26 cellular contexts compared by ENCODE assay signal in the genomic region with DNA sequence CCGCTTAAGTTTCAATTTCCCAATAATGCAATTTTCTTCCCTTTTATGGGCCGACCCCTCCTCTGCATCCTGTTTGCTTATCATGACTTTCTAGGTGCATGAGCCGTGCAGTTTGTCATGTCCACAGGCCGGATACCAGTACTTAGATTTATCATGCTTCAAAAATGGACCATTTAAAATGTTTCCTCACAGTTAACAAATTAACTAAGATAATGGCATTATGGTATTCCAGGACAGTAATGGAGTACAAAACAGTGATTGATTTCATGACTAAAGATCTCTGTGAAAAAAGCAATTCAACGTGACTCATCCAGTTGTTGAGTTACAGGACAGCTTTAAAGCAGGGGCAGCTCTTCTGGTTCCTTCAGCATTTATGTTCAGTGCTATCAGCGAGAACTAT. TPM values are rescaled to one million over a fixed set of nuclear protein-coding genes. Genes with fewer than 3 reads are reported as not detected.
A peak's percentile ranks its signal among the peaks of the same experiment; 100 is the strongest.
DNase-seq lines count a peak whose midpoint lies in the region; ATAC-seq and TF ChIP-seq lines count a peak whose summit lies in the region.
"Had no signal": no experiment of that assay in that cellular context is flagged by ENCODE, and none has a peak within 500 bp of the region (broad histone marks: within the 10 kb centered on the region; RNA-seq: fewer than 3 reads in every experiment).

No MANE protein-coding gene starts in this region.

- H3K27ac ChIP-seq in IMR-90 (ENCODE audit: insufficient read depth, low read length) = no peak overlapping the region
- H3K27ac ChIP-seq in naive thymus-derived CD4-positive, alpha-beta T cell (ENCODE audit: low read depth, low read length) = no peak overlapping the region
- H3K27ac ChIP-seq: esophagus squamous epithelium, KMS-11, stomach, upper lobe of left lung, VCaP had no signal

- H2BK5ac ChIP-seq in IMR-90 (ENCODE audit: low read depth, low read length, poor library complexity, severe bottlenecking) = no peak overlapping the region

- no peak overlapping the region for H3K4ac ChIP-seq in IMR-90 (ENCODE audit: low read depth, low read length)

- no peaks in the 10 kb centered on the region for H3K9me3 ChIP-seq in IMR-90 (ENCODE audit: control insufficient read depth, insufficient read depth, low read length)
- no peaks in the 10 kb centered on the region for H3K9me3 ChIP-seq in naive thymus-derived CD4-positive, alpha-beta T cell (ENCODE audit: control insufficient read depth in 2 of 3, low read length in 3 of 3)
- H3K9me3 ChIP-seq: esophagus squamous epithelium, stomach, upper lobe of left lung had no signal

- no peak overlapping the region for H2AK5ac ChIP-seq in IMR-90 (ENCODE audit: low read depth, low read length)

- peaks cover 26 to 47% of the 10 kb centered on the region in 2 experiments for H3K79me1 ChIP-seq in IMR-90 (ENCODE audit: low read depth in 1 of 2, low read length in 2 of 2)

- peaks cover 3% of the 10 kb centered on the region; the same call in 1 of the 2 replicates for H3K9me1 ChIP-seq in IMR-90 (ENCODE audit: insufficient read depth, low read length)

- POLR2A ChIA-PET in IMR-90 (lab: Charles Lee; ENCODE audit: unreplicated experiment) = no interaction called here
- POLR2A ChIA-PET in naive thymus-derived CD4-positive, alpha-beta T cell (lab: Charles Lee) = interaction anchor here (1.4 kb wide), 1 partner anchor 10 kb away, joined by 3 read pairs; no protein-coding TSS in a partner anchor

- peaks cover 0 to 13% (median 11%) of the 10 kb centered on the region in 5 donors for H3K36me3 Mint-ChIP-seq in naive thymus-derived CD4-positive, alpha-beta T cell
- H3K36me3 Mint-ChIP-seq: natural killer cell had no signal

- no peak overlapping the region for H2AFZ ChIP-seq in IMR-90 (replicated peaks; ENCODE audit: low read length, poor library complexity)

- no peaks in the 10 kb centered on the region for H3K27me3 ChIP-seq in IMR-90 (ENCODE audit: control insufficient read depth, insufficient read depth, low read length)
- no peaks in the 10 kb centered on the region for H3K27me3 ChIP-seq in naive thymus-derived CD4-positive, alpha-beta T cell (ENCODE audit: control insufficient read depth in 2 of 2, insufficient read depth in 2 of 2, low read length in 2 of 2)
- H3K27me3 ChIP-seq: esophagus squamous epithelium, stomach, upper lobe of left lung had no signal

- WGBS in IMR-90 (ENCODE audit: extremely low coverage in 2 of 2, insufficient read length in 1 of 2), 2 experiments = 100% methylated on average over 1 of the region's 6 CpGs; no CpG with 5 or more reads in 1 of the 2 experiments

- TF ChIP-seq CTCF in IMR-90 (conservative IDR thresholded peaks at IDR 0.05; ENCODE audit: low read depth, low read length) = no peak
- TF ChIP-seq CTCF in choroid plexus epithelial cell (conservative IDR thresholded peaks at IDR 0.05; ENCODE audit: low read depth, low read length) = no peak

- dilution Hi-C loops in IMR-90 (cut with HindIII; ENCODE audit: low sequenced_read_pairs, unreplicated experiment) = no loop called here

- H3K4me3 ChIP-seq in IMR-90 (ENCODE audit: insufficient read depth, low read depth, low read length) (no peak overlapping the region), choroid plexus epithelial cell (ENCODE audit: low read depth, low read length) (no peak overlapping the region)
- H3K4me3 ChIP-seq in naive thymus-derived CD4-positive, alpha-beta T cell (ENCODE audit: low read length) = no peak overlapping the region
- H3K4me3 ChIP-seq: esophagus squamous epithelium, stomach, upper lobe of left lung had no signal

- H4K91ac ChIP-seq in IMR-90 (ENCODE audit: insufficient read depth, low read depth, low read length) = no peak overlapping the region

- no peak overlapping the region for H2BK120ac ChIP-seq in IMR-90 (ENCODE audit: low read depth, low read length)

- peaks cover 3% of the 10 kb centered on the region for H3K4me1 ChIP-seq in IMR-90 (ENCODE audit: control insufficient read depth, insufficient read depth, low read length)
- H3K4me1 ChIP-seq in naive thymus-derived CD4-positive, alpha-beta T cell (ENCODE audit: control insufficient read depth in 2 of 2, insufficient read depth in 2 of 2, low read length in 2 of 2) = no peaks in the 10 kb centered on the region

- intact Hi-C loops in IMR-90 (cut with micrococcal nuclease) (no loop called here), left colon (cut with DNase I, micrococcal nuclease) (no loop called here)
- intact Hi-C loops in naive thymus-derived CD4-positive, alpha-beta T cell (cut with micrococcal nuclease) = no loop called here

- BruUV-seq in IMR-90 (replicated peaks; lab: Mats Ljungman, UMichigan) = no TSS peak

- no peak overlapping the region for H3K14ac ChIP-seq in IMR-90 (replicated peaks; ENCODE audit: low read depth, low read length)

- H4K20me1 ChIP-seq in IMR-90 (ENCODE audit: insufficient read depth, low read length) = no peaks in the 10 kb centered on the region; the same call in none of the 2 replicates

- no peak overlapping the region for H4K5ac ChIP-seq in IMR-90 (ENCODE audit: low read depth, low read length)

- H3K56ac ChIP-seq in IMR-90 (ENCODE audit: extremely low read depth, insufficient read depth, low read length) = no peak overlapping the region

- no peak overlapping the region for H2AK9ac ChIP-seq in IMR-90 (replicated peaks; ENCODE audit: low read depth, low read length, poor library complexity)

- in situ Hi-C loops in ACHN (cut with HindIII; ENCODE audit: low pct_ligation_motif_present, low pct_unique_long_range_greater_than_20kb, low sequenced_read_pairs) = no loop called here
- in situ Hi-C loops in IMR-90 (cut with MboI; ENCODE audit: low sequenced_read_pairs) = no loop called here

- no peak overlapping the region for H3K27ac Mint-ChIP-seq in naive thymus-derived CD4-positive, alpha-beta T cell
- H3K27ac Mint-ChIP-seq: memory B cell, natural killer cell had no signal

- H4K8ac ChIP-seq in IMR-90 (ENCODE audit: low read depth in 2 of 2, low read length in 2 of 2) = no peak overlapping the region

- peaks cover 0 to 17% (median 2%) of the 10 kb centered on the region in 7 donors for H3K4me1 Mint-ChIP-seq in naive thymus-derived CD4-positive, alpha-beta T cell

- no peaks in the 10 kb centered on the region for H3K27me3 Mint-ChIP-seq in naive thymus-derived CD4-positive, alpha-beta T cell
- H3K27me3 Mint-ChIP-seq: memory B cell had no signal

- no peaks in the 10 kb centered on the region for H3K9me3 Mint-ChIP-seq in naive thymus-derived CD4-positive, alpha-beta T cell
- H3K9me3 Mint-ChIP-seq: memory B cell, natural killer cell had no signal

- no peak overlapping the region for H3K4me3 Mint-ChIP-seq in naive thymus-derived CD4-positive, alpha-beta T cell
- H3K4me3 Mint-ChIP-seq: memory B cell, natural killer cell had no signal

- no peak for TF ChIP-seq RAD21 in IMR-90 (IDR thresholded peaks at IDR 0.05; ENCODE audit: low read length)

- DNase-seq in ACHN (peak; percentile 67), IMR-90 (peak; percentile 57), choroid plexus epithelial cell (ENCODE audit: low read depth) (peak; percentile 33), left colon (no peak), germinal center (ENCODE audit: low spot score) (no peak), AML-193 (lab: John Stamatoyannopoulos, UW) (no peak)
- DNase-seq in naive thymus-derived CD4-positive, alpha-beta T cell = no peak
- DNase-seq: activated CD4-positive, alpha-beta T cell treated with anti-CD3 and anti-CD28 coated beads, Interleukin-2, amount 50 U/mL, for 4 hours; activated naive CD4-positive, alpha-beta T cell; anterior cingulate cortex; C1 segment of cervical spinal cord; DMS 273 treated with DMSO at 0.1 percent for 48 hours; effector CD8-positive, alpha-beta T cell; esophagus squamous epithelium; GF-D8; natural killer cell; NCI-H524 treated with DMSO at 0.1 percent for 48 hours; posterior cingulate gyrus; SHP77 treated with DMSO at 0.1 percent for 48 hours; stimulated activated CD4-positive, alpha-beta T cell treated with anti-CD3 and anti-CD28 coated beads, Interleukin-4, amount 100 ng/mL, for 1 hour; stomach; upper lobe of left lung had no signal

- TF ChIP-seq POLR2A in IMR-90 (IDR thresholded peaks at IDR 0.05; ENCODE audit: low read depth, low read length) = no peak

- H3K36me3 ChIP-seq in IMR-90 (ENCODE audit: control insufficient read depth, insufficient read depth, low read length) = no peaks in the 10 kb centered on the region
- no peaks in the 10 kb centered on the region for H3K36me3 ChIP-seq in naive thymus-derived CD4-positive, alpha-beta T cell (ENCODE audit: control insufficient read depth in 2 of 3, insufficient read depth in 3 of 3, low read length in 3 of 3)
- H3K36me3 ChIP-seq: esophagus squamous epithelium, stomach, upper lobe of left lung had no signal

- H3K4me2 ChIP-seq in IMR-90 (ENCODE audit: low read depth, low read length) = no peak overlapping the region; the same call in 1 of the 2 replicates
- H3K4me2 ChIP-seq: KMS-11 had no signal

- H2BK20ac ChIP-seq in IMR-90 (ENCODE audit: low read depth, low read length) = no peak overlapping the region

- peak; percentile 65; the same call in 1 of the 2 replicates for ATAC-seq in IMR-90 (ENCODE audit: low read depth)
- ATAC-seq in left colon = peak; percentile 62
- no peak for ATAC-seq in GM21737 (IDR thresholded peaks at IDR 0.05; ENCODE audit: unreplicated experiment)
- no peak for ATAC-seq in naive thymus-derived CD4-positive, alpha-beta T cell
- ATAC-seq: natural killer cell had no signal

- CTCF ChIA-PET in IMR-90 (lab: Yijun Ruan, JAX) = no interaction called here
- CTCF ChIA-PET in naive thymus-derived CD4-positive, alpha-beta T cell (lab: Charles Lee) = no interaction called here

- no peak overlapping the region for H2BK15ac ChIP-seq in IMR-90 (ENCODE audit: low read depth, low read length)

- no peak overlapping the region for H3K23ac ChIP-seq in IMR-90 (ENCODE audit: low read depth, low read length)

- no peak overlapping the region for H3K9ac ChIP-seq in IMR-90 (ENCODE audit: low read depth, low read length)
- H3K9ac ChIP-seq: KMS-11 had no signal

- H3K18ac ChIP-seq in IMR-90 (ENCODE audit: low read depth, low read length) = no peak overlapping the region

TF ChIP-seq in IMR-90, 13 proteins besides CTCF, POLR2A, EP300 and RAD21 (continues in another document):
- peak; percentile 34; the same call in 1 of the 2 replicates for TF ChIP-seq FOS (IDR thresholded peaks at IDR 0.05; ENCODE audit: low read depth, low read length)

RNA-seq across cellular contexts. Expression of a gene that starts 23.0 kb away (rescaled TPM):
- total RNA-seq in IMR-90 (2012; rRNA removed) (28.3 and 30.0 TPM in 2 replicates), left colon (10 to 100 TPM; 10.6 to 24.2 TPM)
- 9.2 and 11.4 TPM in 2 replicates for polyA plus RNA-seq in IMR-90 (2012; rRNA removed)
- polyA plus RNA-seq in IMR-90 (2012; cell fraction: cytosol; rRNA removed) = 3.2 and 4.7 TPM in 2 replicates
- 2.4 and 9.8 TPM in 2 replicates for polyA plus RNA-seq in IMR-90 (2012; cell fraction: nucleus; rRNA removed; ENCODE audit: low replicate concordance)
- 10 to 100 TPM in 3 of 5 experiments, 1 to 10 TPM in 2; 8.0 to 18.9 (median 14.3) TPM for total RNA-seq in naive thymus-derived CD4-positive, alpha-beta T cell
- polyA plus RNA-seq in naive thymus-derived CD4-positive, alpha-beta T cell = 1 to 10 TPM; 3.9 to 4.3 TPM

RNA-seq across cellular contexts. Expression of a gene that starts 28.6 kb away (rescaled TPM):
- total RNA-seq in IMR-90 (2012; rRNA removed) (16.0 and 33.9 TPM in 2 replicates), left colon (10 to 100 TPM; 13.9 to 14.0 TPM)
- 12.7 and 14.5 TPM in 2 replicates for polyA plus RNA-seq in IMR-90 (2012; rRNA removed)
- polyA plus RNA-seq in IMR-90 (2012; cell fraction: cytosol; rRNA removed) = 1.5 and 2.1 TPM in 2 replicates
- polyA plus RNA-seq in IMR-90 (2012; cell fraction: nucleus; rRNA removed; ENCODE audit: low replicate concordance) = 0.60 and 8.5 TPM in 2 replicates
- 10 to 100 TPM; 23.6 to 46.5 (median 38.0) TPM for total RNA-seq in naive thymus-derived CD4-positive, alpha-beta T cell
- polyA plus RNA-seq in naive thymus-derived CD4-positive, alpha-beta T cell = 100 to 1,000 TPM in 1 of 2 donors, 10 to 100 TPM in 1; 95.4 to 103 TPM

Comparison
In these comparisons a context has a peak if more than half of its experiments do, and no peak if none do; other contexts are left out.
1. DNase-seq: peak in ACHN (single experiment), IMR-90 (single experiment) and choroid plexus epithelial cell (single experiment); none in left colon (0 of 2), germinal center (single experiment), naive thymus-derived CD4-positive, alpha-beta T cell (0 of 9) and AML-193 (0 of 2).
2. ATAC-seq: peak in IMR-90 (single experiment) and left colon (single experiment); none in GM21737 (single experiment) and naive thymus-derived CD4-positive, alpha-beta T cell (single experiment).